In genomic region chr22:36123673-36124630, GRCh38 we compare ENCODE assay signal across 8 cellular contexts. TPM values are rescaled to one million over a fixed set of nuclear protein-coding genes. Genes with fewer than 3 reads are reported as not detected.
DNase-seq lines count a peak whose midpoint lies in the region; ATAC-seq, FAIRE-seq and TF ChIP-seq lines count a peak whose summit lies in the region.

No MANE protein-coding gene starts in this region.

- H3K36me3 Mint-ChIP-seq in immature natural killer cell: peaks cover 0 to 4% (median 0%) of the 10 kb centered on the region in 3 donors

- H3K9me3 ChIP-seq in WERI-Rb-1 (ENCODE audit: severe bottlenecking): no peaks in the 10 kb centered on the region
- no peaks in the 10 kb centered on the region for H3K9me3 ChIP-seq in breast epithelium
- H3K9me3 ChIP-seq in small intestine (ENCODE audit: control insufficient read depth, low read depth): no peaks in the 10 kb centered on the region

- H3K27me3 Mint-ChIP-seq in immature natural killer cell (ENCODE audit: low read depth in 3 of 3): peaks cover 2 to 7% (median 7%) of the 10 kb centered on the region in 3 donors

- WGBS in small intestine, 3 donors: 27 to 30% (median 29%) methylated on average over 49 to 50 of the region's 50 CpGs

- H3K27me3 ChIP-seq in WERI-Rb-1 (ENCODE audit: insufficient read depth, low read depth, severe bottlenecking) (peaks cover 26% of the 10 kb centered on the region), breast epithelium (no peaks in the 10 kb centered on the region), small intestine (ENCODE audit: control insufficient read depth in 2 of 2, insufficient read depth in 2 of 2, low read length in 2 of 2) (no peaks in the 10 kb centered on the region)

- intact Hi-C loops in breast epithelium (cut with DNase I; ENCODE audit: low total_unique reads): loop anchor here (5.0 to 10.0 kb wide), 2 partner anchors 97 to 189 kb away; partner anchors contain the start of gene RBFOX2

- H3K4me3 Mint-ChIP-seq in immature natural killer cell: peak overlapping the region; percentile 84 to 96 (median 91)

- no peaks in the 10 kb centered on the region for H3K4me1 ChIP-seq in breast epithelium
- no peaks in the 10 kb centered on the region for H3K4me1 ChIP-seq in small intestine (ENCODE audit: control insufficient read depth in 2 of 2, insufficient read depth in 1 of 2, low read depth in 1 of 2, low read length in 1 of 2)

- peak; percentile 76 for ATAC-seq in HG03097 (IDR thresholded peaks at IDR 0.05; ENCODE audit: low FRiP score, unreplicated experiment)
- no peak for ATAC-seq in GM18873 (IDR thresholded peaks at IDR 0.05; ENCODE audit: low FRiP score, unreplicated experiment)

- no peak for FAIRE-seq in small intestine (lab: Jason Lieb, UNC)

- peaks cover 15 to 17% of the 10 kb centered on the region in 2 donors for H3K4me1 Mint-ChIP-seq in immature natural killer cell

- H3K27ac ChIP-seq in WERI-Rb-1: peak overlapping the region; percentile 17
- peak overlapping the region; percentile 89 to 90 for H3K27ac ChIP-seq in breast epithelium
- peak overlapping the region; percentile 18 to 75 for H3K27ac ChIP-seq in small intestine (ENCODE audit: low read depth in 1 of 2, low read length in 1 of 2)

- peak overlapping the region; percentile 33 for H3K4me3 ChIP-seq in GM12875 (ENCODE audit: low read depth, low read length)
- peak overlapping the region; percentile 44 for H3K4me3 ChIP-seq in WERI-Rb-1 (ENCODE audit: low read depth, low read length)
- H3K4me3 ChIP-seq in breast epithelium: peak overlapping the region in 2 of 3 donors; percentile 32 to 54
- H3K4me3 ChIP-seq in small intestine (ENCODE audit: low read depth in 1 of 2, low read length in 2 of 2): no peak overlapping the region

- TF ChIP-seq POLR2A in breast epithelium (IDR thresholded peaks at IDR 0.05): no peak

- DNase-seq in NCI-H2227 (lab: John Stamatoyannopoulos, UW; ENCODE audit: unreplicated experiment) (peak; percentile 95), WERI-Rb-1 (peak; percentile 90), breast epithelium (ENCODE audit: low spot score in 2 of 2) (peak; percentile 89 to 96), immature natural killer cell (peak; percentile 88 to 91 (median 90)), small intestine (peak; percentile 98)

- H3K27ac Mint-ChIP-seq in immature natural killer cell: peak overlapping the region; percentile 84 to 97 (median 96)

- no peaks in the 10 kb centered on the region for H3K9me3 Mint-ChIP-seq in immature natural killer cell

- peak; percentile 98 for TF ChIP-seq CTCF in GM12875 (IDR thresholded peaks at IDR 0.05; ENCODE audit: borderline replicate concordance, insufficient read depth, low read depth, low read length)
- TF ChIP-seq CTCF in WERI-Rb-1 (IDR thresholded peaks at IDR 0.05; ENCODE audit: low read depth, low read length): peak; percentile 98
- TF ChIP-seq CTCF in breast epithelium (IDR thresholded peaks at IDR 0.05): peak; percentile 96 to 99 (median 98)

- no peaks in the 10 kb centered on the region for H3K36me3 ChIP-seq in WERI-Rb-1
- H3K36me3 ChIP-seq in breast epithelium: no peaks in the 10 kb centered on the region
- no peaks in the 10 kb centered on the region for H3K36me3 ChIP-seq in small intestine (ENCODE audit: control insufficient read depth in 2 of 2, insufficient read depth in 2 of 2, low read length in 2 of 2)

RNA-seq across cellular contexts. Expression of gene APOL3, which starts 36.6 kb away (rescaled TPM):
- 100 to 1,000 TPM in 2 of 3 donors, 10 to 100 TPM in 1; 46.5 to 130 (median 101) TPM for total RNA-seq in breast epithelium
- polyA plus RNA-seq in immature natural killer cell (10 to 100 TPM; 32.8 to 83.5 (median 56.3) TPM), small intestine (10 to 100 TPM; 16.3 to 44.7 (median 19.7) TPM)

Comparison
In these comparisons a context has a peak if more than half of its experiments do, and no peak if none do; other contexts are left out.
1. H3K4me3 ChIP-seq: peak in GM12875 (single experiment), WERI-Rb-1 (single experiment) and breast epithelium (2 of 3); none in small intestine (0 of 2).
2. H3K27ac ChIP-seq: peak in every context shown above with its lines; median percentile 90 in breast epithelium; 46 in small intestine; 17 in WERI-Rb-1.
3. Peak in every context shown above with its lines, with median percentiles within 50 percentile points of each other: CTCF ChIP-seq and DNase-seq.